In the genomic region with DNA sequence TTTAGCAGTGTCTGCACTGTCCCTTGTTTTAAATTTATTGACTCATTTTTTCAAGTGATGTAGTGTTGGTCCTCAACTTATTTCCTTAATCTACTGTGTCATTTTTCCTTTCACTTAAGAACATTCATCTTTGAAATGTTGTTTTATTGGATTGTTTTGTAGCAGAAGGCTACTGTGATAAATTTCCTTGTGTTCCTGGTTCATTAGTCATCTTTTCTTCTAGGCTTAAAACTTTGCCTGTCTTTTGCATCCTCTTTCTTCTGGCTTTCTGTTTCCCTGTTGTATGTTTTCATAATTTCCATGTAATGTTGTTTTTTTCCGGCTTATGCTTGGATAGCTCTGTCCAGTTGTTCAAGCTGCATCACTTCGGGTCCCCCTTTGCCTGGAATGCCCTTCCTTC, we compare ENCODE assay signal across 29 cellular contexts.
DNase-seq lines count a peak whose midpoint lies in the region; ATAC-seq, FAIRE-seq and TF ChIP-seq lines count a peak whose summit lies in the region.
"Had no signal": no experiment of that assay in that cellular context is flagged by ENCODE, and none has a peak within 500 bp of the region (broad histone marks: within the 10 kb centered on the region; RNA-seq: fewer than 3 reads in every experiment).

No MANE protein-coding gene starts in this region.

- ATAC-seq in thoracic aorta (ENCODE audit: insufficient number of reproducible peaks, low FRiP score, low read depth) (no peak), HG03045 (IDR thresholded peaks at IDR 0.05; ENCODE audit: unreplicated experiment) (no peak)
- ATAC-seq: activated CD8-positive, alpha-beta memory T cell treated with anti-CD3 and anti-CD28 coated beads, Interleukin-2, amount 10 ng/mL, durations not matched to agents 7 days and 5 days; esophagus mucosa; gastroesophageal sphincter; GM12878; left ventricle myocardium superior had no signal

- H3K4me3 ChIP-seq in GM23248 (no peak overlapping the region), astrocyte (ENCODE audit: insufficient read depth, low read depth, low read length) (no peak overlapping the region), thoracic aorta (no peak overlapping the region)
- H3K4me3 ChIP-seq: adrenal gland, breast epithelium, colonic mucosa, gastroesophageal sphincter, GM12878 had no signal

- H2AFZ ChIP-seq in GM23248 (no peak overlapping the region), astrocyte (ENCODE audit: low read depth, low read length) (no peak overlapping the region)

- DNase-seq in GM23248: peak; percentile 41
- DNase-seq in astrocyte (ENCODE audit: low read depth): peak; percentile 39
- DNase-seq in hepatic stellate cell (ENCODE audit: low spot score): peak; percentile 52
- DNase-seq in thoracic aorta (ENCODE audit: low spot score): no peak
- DNase-seq in NCI-H1694 treated with DMSO at 0.1 percent for 48 hours (lab: John Stamatoyannopoulos, UW): no peak
- no peak for DNase-seq in hypothalamus (lab: John Stamatoyannopoulos, UW)
- DNase-seq: activated B cell treated with CpG ODN at 0.5 μM for 24 hours; activated CD4-positive, alpha-beta T cell treated with anti-CD3 and anti-CD28 coated beads, Interleukin-2, amount 50 U/mL, for 1 hour; activated naive CD4-positive, alpha-beta T cell treated with Interleukin-2 at 50 U/mL for 16 hours; colonic mucosa; DND-41; left ventricle myocardium superior; naive B cell; NCI-H1694; NCI-H524 treated with DMSO at 0.1 percent for 48 hours; NK-92 treated with Interleukin-12 subunit alpha and Interleukin-12 subunit beta, amount 100 ng/mL, for 24 hours; occipital lobe; SHP77 treated with DMSO at 0.1 percent for 48 hours; SW 1271; trophoblast cell had no signal

- H3K4me2 ChIP-seq in GM23248 (ENCODE audit: unreplicated experiment) (no peak overlapping the region), astrocyte (ENCODE audit: low read length) (peak overlapping the region; percentile 46)

- H3F3A ChIP-seq in GM23248 (ENCODE audit: insufficient read depth): peaks cover 39% of the 10 kb centered on the region

- H3K9ac ChIP-seq in GM23248 (no peak overlapping the region), astrocyte (ENCODE audit: low read length) (no peak overlapping the region)

- no peaks in the 10 kb centered on the region for H3K36me3 Mint-ChIP-seq in astrocyte (ENCODE audit: low read depth, unreplicated experiment)
- H3K36me3 Mint-ChIP-seq: activated CD8-positive, alpha-beta memory T cell treated with anti-CD3 and anti-CD28 coated beads, Interleukin-2, amount 10 ng/mL, durations not matched to agents 7 days and 5 days; naive B cell had no signal

- WGBS in GM23248 (ENCODE audit: low coverage in 1 of 2, low lambda C conversion rate in 2 of 2, missing lambda C conversion rate in 2 of 2), 2 experiments: 72 to 75% methylated on average over 2 of the region's 2 CpGs

- peak overlapping the region; percentile 9 for H3K27ac Mint-ChIP-seq in astrocyte (ENCODE audit: unreplicated experiment)
- H3K27ac Mint-ChIP-seq: activated B cell treated with CpG ODN at 0.5 μM for 24 hours; activated CD8-positive, alpha-beta memory T cell treated with anti-CD3 and anti-CD28 coated beads, Interleukin-2, amount 10 ng/mL, durations not matched to agents 7 days and 5 days; naive B cell had no signal

- H3K4me1 ChIP-seq in GM23248 (ENCODE audit: insufficient read depth) (peaks cover 55% of the 10 kb centered on the region), astrocyte (ENCODE audit: insufficient read depth, low read length) (peaks cover 52% of the 10 kb centered on the region), thoracic aorta (ENCODE audit: control insufficient read depth in 1 of 2, low read depth in 2 of 2) (peaks cover 22 to 76% of the 10 kb centered on the region in 2 donors)
- H3K4me1 ChIP-seq: colonic mucosa, gastroesophageal sphincter had no signal

- in situ Hi-C loops in GM23248 (cut with MboI): no loop called here

- FAIRE-seq in astrocyte (lab: Jason Lieb, UNC): no peak
- FAIRE-seq: GM12878 had no signal

- H4K20me1 ChIP-seq in GM23248 (ENCODE audit: insufficient read depth) (no peaks in the 10 kb centered on the region), astrocyte (ENCODE audit: insufficient read depth, low read length) (no peaks in the 10 kb centered on the region)

- H3K79me2 ChIP-seq in GM23248 (ENCODE audit: insufficient read depth): no peaks in the 10 kb centered on the region
- no peaks in the 10 kb centered on the region for H3K79me2 ChIP-seq in astrocyte (ENCODE audit: insufficient read depth, low read length)

- no peaks in the 10 kb centered on the region for H3K9me3 ChIP-seq in GM23248 (ENCODE audit: low read depth)
- no peaks in the 10 kb centered on the region for H3K9me3 ChIP-seq in astrocyte (ENCODE audit: insufficient read depth, low read depth, low read length)
- H3K9me3 ChIP-seq in thoracic aorta: no peaks in the 10 kb centered on the region
- H3K9me3 ChIP-seq: adrenal gland, breast epithelium, colonic mucosa, gastroesophageal sphincter had no signal

- H3K27ac ChIP-seq in GM23248: no peak overlapping the region
- H3K27ac ChIP-seq in astrocyte (ENCODE audit: low read depth, low read length): no peak overlapping the region
- H3K27ac ChIP-seq in thoracic aorta: peak overlapping the region; percentile 17 to 37
- H3K27ac ChIP-seq: breast epithelium, C4-2B, colonic mucosa, gastroesophageal sphincter, HL-60 had no signal

- H3K36me3 ChIP-seq in GM23248 (ENCODE audit: low read depth) (no peaks in the 10 kb centered on the region), astrocyte (ENCODE audit: insufficient read depth, low read length) (no peaks in the 10 kb centered on the region), thoracic aorta (peaks cover 9% of the 10 kb centered on the region)
- H3K36me3 ChIP-seq: adrenal gland, breast epithelium, colonic mucosa, gastroesophageal sphincter had no signal

- no peaks in the 10 kb centered on the region for H3K9me3 Mint-ChIP-seq in astrocyte (ENCODE audit: unreplicated experiment)
- H3K9me3 Mint-ChIP-seq: activated B cell treated with CpG ODN at 0.5 μM for 24 hours, naive B cell had no signal

- peaks cover 11% of the 10 kb centered on the region for H3K27me3 Mint-ChIP-seq in astrocyte (ENCODE audit: low read depth, unreplicated experiment)

- TF ChIP-seq CTCF in astrocyte (IDR thresholded peaks at IDR 0.05; ENCODE audit: insufficient read depth, low read depth, low read length): no peak
- no peak for TF ChIP-seq CTCF in thoracic aorta (IDR thresholded peaks at IDR 0.05)

- H3K27me3 ChIP-seq in GM23248 (replicated peaks; ENCODE audit: insufficient read depth): no peaks in the 10 kb centered on the region
- no peaks in the 10 kb centered on the region for H3K27me3 ChIP-seq in astrocyte (ENCODE audit: insufficient read depth, low read length)
- no peaks in the 10 kb centered on the region for H3K27me3 ChIP-seq in thoracic aorta (replicated peaks; ENCODE audit: insufficient read depth)
- H3K27me3 ChIP-seq: adrenal gland, breast epithelium, colonic mucosa, gastroesophageal sphincter had no signal

- peaks cover 45% of the 10 kb centered on the region for H3K4me1 Mint-ChIP-seq in astrocyte (ENCODE audit: low read depth, unreplicated experiment)
- H3K4me1 Mint-ChIP-seq: activated B cell treated with CpG ODN at 0.5 μM for 24 hours had no signal

- no peak overlapping the region for H3K4me3 Mint-ChIP-seq in astrocyte (ENCODE audit: unreplicated experiment)
- H3K4me3 Mint-ChIP-seq: activated B cell treated with CpG ODN at 0.5 μM for 24 hours; activated CD8-positive, alpha-beta memory T cell treated with anti-CD3 and anti-CD28 coated beads, Interleukin-2, amount 10 ng/mL, durations not matched to agents 7 days and 5 days had no signal

- no peaks in the 10 kb centered on the region for H3K9me2 ChIP-seq in GM23248 (ENCODE audit: insufficient read depth)

Comparison
In these comparisons a context has a peak if more than half of its experiments do, and no peak if none do; other contexts are left out.
1. DNase-seq: peak in GM23248 (single experiment), astrocyte (single experiment) and hepatic stellate cell (single experiment); none in thoracic aorta (single experiment), NCI-H1694 treated with DMSO at 0.1 percent for 48 hours (single experiment) and hypothalamus (0 of 51).
2. H3K27ac ChIP-seq: peak in thoracic aorta (2 of 2); none in GM23248 (single experiment) and astrocyte (single experiment).